In genomic region chr9:2158111-2158610, GRCh38 we compare ENCODE assay signal across 8 cellular contexts.
DNase-seq lines count a peak whose midpoint lies in the region; ATAC-seq, FAIRE-seq and TF ChIP-seq lines count a peak whose summit lies in the region.

No MANE protein-coding gene starts in this region.

- intact Hi-C loops in breast epithelium (cut with DNase I; ENCODE audit: low total_unique reads): no loop called here

- FAIRE-seq in small intestine (lab: Jason Lieb, UNC): no peak

- H3K27me3 ChIP-seq in HUES64 (ENCODE audit: insufficient read depth, low read length): no peaks in the 10 kb centered on the region
- no peaks in the 10 kb centered on the region for H3K27me3 ChIP-seq in breast epithelium
- H3K27me3 ChIP-seq in small intestine (ENCODE audit: control insufficient read depth in 2 of 2, insufficient read depth in 2 of 2, low read length in 2 of 2): no peaks in the 10 kb centered on the region

- no peak for TF ChIP-seq CTCF in breast epithelium (IDR thresholded peaks at IDR 0.05)

- H3K4me1 ChIP-seq in HUES64 (ENCODE audit: insufficient read depth, low read length) (peaks cover 57% of the 10 kb centered on the region), breast epithelium (peaks cover 0 to 8% of the 10 kb centered on the region in 2 donors), small intestine (ENCODE audit: control insufficient read depth in 2 of 2, insufficient read depth in 1 of 2, low read depth in 1 of 2, low read length in 1 of 2) (peaks cover 4 to 12% of the 10 kb centered on the region in 2 donors)

- ATAC-seq in GM21515 (IDR thresholded peaks at IDR 0.05; ENCODE audit: unreplicated experiment): peak; percentile 50

- H3K36me3 ChIP-seq in HUES64 (ENCODE audit: insufficient read depth, low read length) (no peaks in the 10 kb centered on the region), SK-N-MC (ENCODE audit: insufficient read depth, low read length) (no peaks in the 10 kb centered on the region), breast epithelium (no peaks in the 10 kb centered on the region), small intestine (ENCODE audit: control insufficient read depth in 2 of 2, insufficient read depth in 2 of 2, low read length in 2 of 2) (peaks cover 0 to 3% of the 10 kb centered on the region in 2 donors)

- H3K27ac ChIP-seq in HUES64 (ENCODE audit: low read depth, low read length): peak overlapping the region; percentile 93
- H3K27ac ChIP-seq in SK-N-MC: peak overlapping the region; percentile 88
- H3K27ac ChIP-seq in breast epithelium: peak overlapping the region; percentile 66 to 86
- peak overlapping the region; percentile 14 to 65 for H3K27ac ChIP-seq in small intestine (ENCODE audit: low read depth in 1 of 2, low read length in 1 of 2)

- no peaks in the 10 kb centered on the region for H3K9me3 ChIP-seq in HUES64 (ENCODE audit: insufficient read depth, low read depth, low read length)
- no peaks in the 10 kb centered on the region for H3K9me3 ChIP-seq in SK-N-MC (ENCODE audit: low read depth, low read length)
- no peaks in the 10 kb centered on the region for H3K9me3 ChIP-seq in breast epithelium
- no peaks in the 10 kb centered on the region for H3K9me3 ChIP-seq in small intestine (ENCODE audit: control insufficient read depth, low read depth)

- no peak for TF ChIP-seq POLR2A in breast epithelium (IDR thresholded peaks at IDR 0.05)

- H3K4me3 ChIP-seq in HUES64 (ENCODE audit: low read length): peak overlapping the region; percentile 33
- H3K4me3 ChIP-seq in SK-N-MC: peak overlapping the region; percentile 78
- peak overlapping the region; percentile 40 to 60 (median 50) for H3K4me3 ChIP-seq in breast epithelium
- H3K4me3 ChIP-seq in small intestine (ENCODE audit: low read depth in 1 of 2, low read length in 2 of 2): peak overlapping the region; percentile 19 to 53

- DNase-seq in DMS153 (lab: John Stamatoyannopoulos, UW): peak; percentile 45
- DNase-seq in SK-N-MC (ENCODE audit: low read depth, low spot score): peak; percentile 66
- peak in 1 of 2 donors; percentile 35 for DNase-seq in breast epithelium (ENCODE audit: low spot score in 2 of 2)
- DNase-seq in inferior parietal cortex (ENCODE audit: extremely low spot score): peak; percentile 59
- peak; percentile 54 for DNase-seq in small intestine
- no peak for DNase-seq in COLO668 (lab: John Stamatoyannopoulos, UW; ENCODE audit: unreplicated experiment)

- 5% methylated on average over 11 of the region's 13 CpGs for whole genome bisulfite sequencing in HUES64
- WGBS in small intestine, 3 donors: 0 to 1% (median 0%) methylated on average over 13 of the region's 13 CpGs

- H3K9ac ChIP-seq in HUES64 (ENCODE audit: low read depth, low read length) (peak overlapping the region; percentile 53), SK-N-MC (ENCODE audit: insufficient read length) (peak overlapping the region; percentile 74)

Comparison
In these comparisons a context has a peak if more than half of its experiments do, and no peak if none do; other contexts are left out.
1. H3K27ac ChIP-seq: peak in every context shown above with its lines; median percentile 93 in HUES64; 88 in SK-N-MC; 76 in breast epithelium; 40 in small intestine.